ENCODE assay signal across 8 cellular contexts in the genomic region with DNA sequence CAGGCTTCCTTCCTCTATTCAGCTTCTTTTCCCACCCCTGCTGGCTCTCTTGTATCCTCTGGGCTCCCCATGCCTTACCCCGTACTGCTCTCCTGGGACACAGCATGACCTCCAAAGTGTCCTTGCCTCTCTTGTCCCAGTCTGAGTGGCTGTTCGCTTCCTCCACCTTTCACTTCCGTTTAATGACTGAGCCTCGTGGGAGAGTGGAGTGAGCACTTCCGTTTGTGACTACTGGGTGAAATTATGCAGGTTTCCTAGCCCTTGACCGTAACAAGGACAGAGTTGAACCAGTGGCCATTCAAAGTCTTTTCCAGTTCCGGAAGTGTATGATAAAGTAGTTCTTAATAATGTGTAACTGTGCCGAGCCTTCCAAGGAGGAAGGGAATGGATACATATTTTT.
DNase-seq lines count a peak whose midpoint lies in the region; ATAC-seq, FAIRE-seq and TF ChIP-seq lines count a peak whose summit lies in the region.

No MANE protein-coding gene starts in this region.

- TF ChIP-seq POLR2A in H54 (IDR thresholded peaks at IDR 0.05; ENCODE audit: low read depth, low read length): no peak

- intact Hi-C loops in left ventricle myocardium superior (cut with micrococcal nuclease): no loop called here

- DNase-seq in ELR (ENCODE audit: low read depth) (peak; percentile 40), NAMALWA (ENCODE audit: low spot score) (peak; percentile 52), left ventricle myocardium superior (no peak), H54 (ENCODE audit: insufficient read length, low spot score) (no peak), ureter (ENCODE audit: low spot score) (no peak)
- DNase-seq in stimulated activated CD4-positive, alpha-beta T cell treated with anti-CD3 and anti-CD28 coated beads, Interleukin-2, amount 100 ng/mL, for 24 hours: no peak

- ATAC-seq in GM21576 (IDR thresholded peaks at IDR 0.05; ENCODE audit: unreplicated experiment): peak; percentile 72
- ATAC-seq in left ventricle myocardium superior: peak; percentile 61
- no peak for ATAC-seq in GM18907 (IDR thresholded peaks at IDR 0.05; ENCODE audit: unreplicated experiment)

- FAIRE-seq in H54 (lab: Jason Lieb, UNC): no peak

Comparison
In these comparisons a context has a peak if more than half of its experiments do, and no peak if none do; other contexts are left out.
1. DNase-seq: peak in ELR (single experiment) and NAMALWA (single experiment); none in left ventricle myocardium superior (single experiment), H54 (single experiment), ureter (single experiment) and stimulated activated CD4-positive, alpha-beta T cell treated with anti-CD3 and anti-CD28 coated beads, Interleukin-2, amount 100 ng/mL, for 24 hours (0 of 2).